In genomic region chr12:123269395-123269892, GRCh38 we compare ENCODE assay signal across 8 cellular contexts. TPM values are rescaled to one million over a fixed set of nuclear protein-coding genes. Genes with fewer than 3 reads are reported as not detected.
A peak's percentile ranks its signal among the peaks of the same experiment; 100 is the strongest.
DNase-seq lines count a peak whose midpoint lies in the region; ATAC-seq and TF ChIP-seq lines count a peak whose summit lies in the region.

No MANE protein-coding gene starts in this region.

- H3K36me3 Mint-ChIP-seq in CD4-positive, alpha-beta T cell (ENCODE audit: low read depth): no peaks in the 10 kb centered on the region
- peaks cover 4% of the 10 kb centered on the region for H3K36me3 Mint-ChIP-seq in activated CD4-positive, alpha-beta T cell treated with anti-CD3 and anti-CD28 coated beads, Interleukin-2, amount 10 ng/mL, durations not matched to agents 24 days and 14 days (ENCODE audit: low read depth)
- peaks cover 11% of the 10 kb centered on the region for H3K36me3 Mint-ChIP-seq in effector memory CD8-positive, alpha-beta T cell (ENCODE audit: insufficient read depth)

- peaks cover 32% of the 10 kb centered on the region for H3K4me1 Mint-ChIP-seq in CD4-positive, alpha-beta T cell (ENCODE audit: low read depth)
- H3K4me1 Mint-ChIP-seq in activated CD4-positive, alpha-beta T cell treated with anti-CD3 and anti-CD28 coated beads, Interleukin-2, amount 10 ng/mL, durations not matched to agents 24 days and 14 days: peaks cover 16% of the 10 kb centered on the region
- H3K4me1 Mint-ChIP-seq in effector memory CD8-positive, alpha-beta T cell (ENCODE audit: low read depth in 2 of 2): peaks cover 4 to 16% of the 10 kb centered on the region in 2 donors

- H3K9me3 ChIP-seq in CD4-positive, alpha-beta T cell (ENCODE audit: control insufficient read depth, low read length): no peaks in the 10 kb centered on the region
- H3K9me3 ChIP-seq in HUES6 (ENCODE audit: control insufficient read depth, insufficient read depth, low read depth, low read length): no peaks in the 10 kb centered on the region
- H3K9me3 ChIP-seq in right lobe of liver: no peaks in the 10 kb centered on the region

- H3K27me3 ChIP-seq in CD4-positive, alpha-beta T cell (ENCODE audit: control insufficient read depth, insufficient read depth, low read length): no peaks in the 10 kb centered on the region
- H3K27me3 ChIP-seq in HUES6 (ENCODE audit: control insufficient read depth, insufficient read depth, low read length): no peaks in the 10 kb centered on the region
- H3K27me3 ChIP-seq in right lobe of liver: no peaks in the 10 kb centered on the region

- H3K36me3 ChIP-seq in HUES6 (ENCODE audit: control insufficient read depth, insufficient read depth, low read length): peaks cover 31% of the 10 kb centered on the region
- peaks cover 0 to 2% (median 0%) of the 10 kb centered on the region in 4 donors for H3K36me3 ChIP-seq in right lobe of liver

- POLR2A ChIA-PET in CD4-positive, alpha-beta T cell (lab: Charles Lee): interaction anchor here (1.1 to 1.9 kb wide), 4 partner anchors 37 to 333 kb away, joined by 3 to 7 read pairs (median 6); partner anchors contain the start of genes DDX55, MPHOSPH9 and MTRFR

- ATAC-seq in CD4-positive, alpha-beta T cell (ENCODE audit: poor library complexity): peak; percentile 16
- no peak for ATAC-seq in effector memory CD8-positive, alpha-beta T cell (replicated peaks)
- ATAC-seq in right lobe of liver: peak; percentile 42 to 61 (median 49)
- ATAC-seq in HG03280 (IDR thresholded peaks at IDR 0.05; ENCODE audit: unreplicated experiment): no peak
- no peak for ATAC-seq in HG03039 (IDR thresholded peaks at IDR 0.05; ENCODE audit: unreplicated experiment)

- H3K4me3 Mint-ChIP-seq in CD4-positive, alpha-beta T cell: peak overlapping the region; percentile 92
- peak overlapping the region; percentile 92 for H3K4me3 Mint-ChIP-seq in activated CD4-positive, alpha-beta T cell treated with anti-CD3 and anti-CD28 coated beads, Interleukin-2, amount 10 ng/mL, durations not matched to agents 24 days and 14 days
- H3K4me3 Mint-ChIP-seq in effector memory CD8-positive, alpha-beta T cell: peak overlapping the region; percentile 75 to 77

- peaks cover 24% of the 10 kb centered on the region for H3K4me1 ChIP-seq in HUES6 (ENCODE audit: control insufficient read depth, insufficient read depth, low read length)
- H3K4me1 ChIP-seq in right lobe of liver: peaks cover 0 to 9% (median 3%) of the 10 kb centered on the region in 4 donors

- WGBS in right lobe of liver (ENCODE audit: insufficient coverage, low coverage, low lambda C conversion rate, missing lambda C conversion rate): 62% methylated on average over 10 of the region's 32 CpGs

- no peak for TF ChIP-seq CTCF in CD4-positive, alpha-beta T cell (IDR thresholded peaks at IDR 0.05)
- TF ChIP-seq CTCF in right lobe of liver (IDR thresholded peaks at IDR 0.05): peak in 1 of 4 donors; percentile 6

- peak in 4 of 10 experiments; percentile 17 to 44 (median 24) for DNase-seq in CD4-positive, alpha-beta T cell
- DNase-seq in activated CD4-positive, alpha-beta T cell treated with anti-CD3 and anti-CD28 coated beads, Interleukin-2, amount 10 ng/mL, durations not matched to agents 24 days and 14 days: peak; percentile 76
- DNase-seq in effector memory CD8-positive, alpha-beta T cell: no peak
- peak; percentile 60 to 72 (median 69) for DNase-seq in right lobe of liver
- DNase-seq in stimulated activated CD8-positive, alpha-beta memory T cell treated with anti-CD3 and anti-CD28 coated beads, Interleukin-2, amount 100 ng/mL, for 48 hours (ENCODE audit: low read depth in 2 of 2): peak; percentile 22 to 23

- no peaks in the 10 kb centered on the region for H3K9me3 Mint-ChIP-seq in CD4-positive, alpha-beta T cell
- H3K9me3 Mint-ChIP-seq in activated CD4-positive, alpha-beta T cell treated with anti-CD3 and anti-CD28 coated beads, Interleukin-2, amount 10 ng/mL, durations not matched to agents 24 days and 14 days: no peaks in the 10 kb centered on the region
- no peaks in the 10 kb centered on the region for H3K9me3 Mint-ChIP-seq in effector memory CD8-positive, alpha-beta T cell

- TF ChIP-seq POLR2A in right lobe of liver (IDR thresholded peaks at IDR 0.05): no peak

- intact Hi-C loops in CD4-positive, alpha-beta T cell (cut with DNase I, micrococcal nuclease): no loop called here
- intact Hi-C loops in activated CD4-positive, alpha-beta T cell treated with anti-CD3 and anti-CD28 coated beads, Interleukin-2, amount 10 ng/mL, durations not matched to agents 24 days and 14 days (cut with micrococcal nuclease): no loop called here
- intact Hi-C loops in right lobe of liver (cut with DNase I): no loop called here

- H3K27ac Mint-ChIP-seq in CD4-positive, alpha-beta T cell: no peak overlapping the region
- H3K27ac Mint-ChIP-seq in activated CD4-positive, alpha-beta T cell treated with anti-CD3 and anti-CD28 coated beads, Interleukin-2, amount 10 ng/mL, durations not matched to agents 24 days and 14 days: peak overlapping the region; percentile 83
- H3K27ac Mint-ChIP-seq in effector memory CD8-positive, alpha-beta T cell: peak overlapping the region; percentile 41 to 70

- peak overlapping the region; percentile 73 for H3K4me3 ChIP-seq in HUES6 (ENCODE audit: low read depth, low read length)
- H3K4me3 ChIP-seq in right lobe of liver: peak overlapping the region; percentile 60 to 73 (median 71)

- no peaks in the 10 kb centered on the region for H3K27me3 Mint-ChIP-seq in CD4-positive, alpha-beta T cell
- H3K27me3 Mint-ChIP-seq in activated CD4-positive, alpha-beta T cell treated with anti-CD3 and anti-CD28 coated beads, Interleukin-2, amount 10 ng/mL, durations not matched to agents 24 days and 14 days: no peaks in the 10 kb centered on the region
- H3K27me3 Mint-ChIP-seq in effector memory CD8-positive, alpha-beta T cell: no peaks in the 10 kb centered on the region

- H3K9ac ChIP-seq in HUES6 (ENCODE audit: low read length): peak overlapping the region; percentile 97

- CTCF ChIA-PET in CD4-positive, alpha-beta T cell (lab: Charles Lee): interaction anchor here (0.6 to 2.1 kb wide), 2 partner anchors 9 to 96 kb away, joined by 3 to 9 read pairs; partner anchors contain the start of gene SBNO1

- no peak overlapping the region for H3K27ac ChIP-seq in CD4-positive, alpha-beta T cell (ENCODE audit: low read depth, low read length)
- H3K27ac ChIP-seq in HUES6 (ENCODE audit: low read depth, low read length) (peak overlapping the region; percentile 86; the same call in 1 of the 2 replicates), right lobe of liver (peak overlapping the region in 2 of 3 donors; percentile 7 to 60)

RNA-seq across cellular contexts. Expression of gene CDK2AP1, which starts 2.2 kb away (rescaled TPM):
- total RNA-seq in CD4-positive, alpha-beta T cell: 1 to 10 TPM; 2.9 to 3.5 TPM
- total RNA-seq in activated CD4-positive, alpha-beta T cell treated with anti-CD3 and anti-CD28 coated beads, Interleukin-2, amount 10 ng/mL, durations not matched to agents 24 days and 14 days: 78.0 and 80.5 TPM in 2 replicates
- 10 to 100 TPM; 24.9 to 44.0 (median 33.0) TPM for total RNA-seq in right lobe of liver

RNA-seq across cellular contexts. Expression of gene MTRFR, which starts 36.2 kb away (rescaled TPM):
- total RNA-seq in CD4-positive, alpha-beta T cell: 10 to 100 TPM; 43.2 to 44.5 TPM
- total RNA-seq in activated CD4-positive, alpha-beta T cell treated with anti-CD3 and anti-CD28 coated beads, Interleukin-2, amount 10 ng/mL, durations not matched to agents 24 days and 14 days: 30.3 and 30.5 TPM in 2 replicates
- 1 to 10 TPM; 6.5 to 8.6 (median 7.4) TPM for total RNA-seq in right lobe of liver

RNA-seq across cellular contexts. Expression of gene MPHOSPH9, which starts 36.5 kb away (rescaled TPM):
- 10 to 100 TPM; 80.9 to 84.5 TPM for total RNA-seq in CD4-positive, alpha-beta T cell
- total RNA-seq in activated CD4-positive, alpha-beta T cell treated with anti-CD3 and anti-CD28 coated beads, Interleukin-2, amount 10 ng/mL, durations not matched to agents 24 days and 14 days: 87.1 and 90.3 TPM in 2 replicates
- 10 to 100 TPM; 14.5 to 25.7 (median 19.1) TPM for total RNA-seq in right lobe of liver

Comparison
In these comparisons a context has a peak if more than half of its experiments do, and no peak if none do; other contexts are left out.
1. ATAC-seq: peak in CD4-positive, alpha-beta T cell (single experiment) and right lobe of liver (4 of 4); none in effector memory CD8-positive, alpha-beta T cell (single experiment), HG03280 (single experiment) and HG03039 (single experiment).
2. DNase-seq: peak in activated CD4-positive, alpha-beta T cell treated with anti-CD3 and anti-CD28 coated beads, Interleukin-2, amount 10 ng/mL, durations not matched to agents 24 days and 14 days (single experiment), right lobe of liver (3 of 3) and stimulated activated CD8-positive, alpha-beta memory T cell treated with anti-CD3 and anti-CD28 coated beads, Interleukin-2, amount 100 ng/mL, for 48 hours (2 of 2); none in effector memory CD8-positive, alpha-beta T cell (0 of 3).
3. RNA of gene CDK2AP1, which starts 2.2 kb away (total RNA-seq): 78.0 to 80.5 TPM in activated CD4-positive, alpha-beta T cell treated with anti-CD3 and anti-CD28 coated beads, Interleukin-2, amount 10 ng/mL, durations not matched to agents 24 days and 14 days and 24.9 to 44.0 TPM in right lobe of liver; 2.9 to 3.5 TPM in CD4-positive, alpha-beta T cell; every median in the first group is over 4 times any median in the second.
4. Peak in every context shown above with its lines, with median percentiles within 50 percentile points of each other: H3K4me3 Mint-ChIP-seq.